In genomic region chr9:95373765-95374435, GRCh38 we compare ENCODE assay signal across 12 cellular contexts.
"Had no signal": no experiment of that assay in that cellular context is flagged by ENCODE, and none has a peak within 500 bp of the region (broad histone marks: within the 10 kb centered on the region; RNA-seq: fewer than 3 reads in every experiment).

No MANE protein-coding gene starts in this region.

- FAIRE-seq: endometrium, frontal cortex, kidney had no signal

- DNase-seq: activated CD4-positive, alpha-beta memory T cell treated with anti-CD3 and anti-CD28 coated beads, Interleukin-2, amount 10 ng/mL, durations not matched to agents 7 days and 5 days; activated CD4-positive, alpha-beta T cell treated with anti-CD3 and anti-CD28 coated beads for 48 hours; activated CD8-positive, alpha-beta memory T cell treated with anti-CD3 and anti-CD28 coated beads, Interleukin-2, amount 10 ng/mL, durations not matched to agents 7 days and 5 days; activated naive CD4-positive, alpha-beta T cell treated with Interleukin-2 at 50 U/mL for 16 hours; erythroblast; kidney; left lung; midbrain; right cardiac atrium; trophoblast cell had no signal
